In the genomic region with DNA sequence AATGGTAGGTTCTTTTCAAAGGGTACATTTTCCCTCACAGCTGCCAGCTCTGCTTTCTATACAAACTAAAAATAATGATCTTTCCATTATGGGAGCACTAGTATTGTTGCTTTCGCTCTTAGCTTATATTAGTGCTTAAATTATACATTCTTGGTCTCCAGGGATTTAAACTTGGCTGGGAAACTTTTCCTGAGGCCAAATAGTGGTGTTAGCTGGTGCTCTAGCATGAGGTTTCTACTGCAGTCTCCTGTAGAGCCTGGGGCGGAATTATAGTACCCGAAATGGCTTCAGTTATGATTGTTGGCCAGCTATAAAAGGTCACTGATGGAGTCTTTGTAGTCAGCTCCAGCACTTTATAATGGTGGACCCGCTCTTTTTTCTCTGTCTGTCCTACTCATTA, we compare ENCODE assay signal across 14 cellular contexts.
A peak's percentile ranks its signal among the peaks of the same experiment; 100 is the strongest.
DNase-seq lines count a peak whose midpoint lies in the region; ATAC-seq and TF ChIP-seq lines count a peak whose summit lies in the region.
"Had no signal": no experiment of that assay in that cellular context is flagged by ENCODE, and none has a peak within 500 bp of the region (broad histone marks: within the 10 kb centered on the region; RNA-seq: fewer than 3 reads in every experiment).

No MANE protein-coding gene starts in this region.

- H3K27me3 ChIP-seq in brain microvascular endothelial cell (replicated peaks) (no peaks in the 10 kb centered on the region), gastrocnemius medialis (no peaks in the 10 kb centered on the region), colonic mucosa (no peaks in the 10 kb centered on the region)

- H3K36me3 ChIP-seq in brain microvascular endothelial cell (replicated peaks): no peaks in the 10 kb centered on the region
- no peaks in the 10 kb centered on the region for H3K36me3 ChIP-seq in gastrocnemius medialis
- no peaks in the 10 kb centered on the region for H3K36me3 ChIP-seq in colonic mucosa

- peak overlapping the region; percentile 10 for H3K27ac ChIP-seq in brain microvascular endothelial cell
- no peak overlapping the region for H3K27ac ChIP-seq in gastrocnemius medialis
- no peak overlapping the region for H3K27ac ChIP-seq in colonic mucosa

- H3K4me3 ChIP-seq in brain microvascular endothelial cell (ENCODE audit: low read depth, low read length): no peak overlapping the region
- no peak overlapping the region for H3K4me3 ChIP-seq in gastrocnemius medialis
- H3K4me3 ChIP-seq in colonic mucosa: no peak overlapping the region

- no peak overlapping the region for H3K4me3 Mint-ChIP-seq in nephron
- H3K4me3 Mint-ChIP-seq: B cell; CD4-positive, CD25-positive, alpha-beta regulatory T cell; H9; T-cell had no signal

- H3K4me1 ChIP-seq in gastrocnemius medialis (no peaks in the 10 kb centered on the region), colonic mucosa (no peaks in the 10 kb centered on the region)

- DNase-seq in NCI-H2081 (lab: John Stamatoyannopoulos, UW): peak; percentile 19 to 77
- no peak for DNase-seq in brain microvascular endothelial cell
- no peak for DNase-seq in T1000 (lab: John Stamatoyannopoulos, UW)
- DNase-seq in gastrocnemius medialis: no peak
- no peak for DNase-seq in colonic mucosa
- DNase-seq: CD4-positive, CD25-positive, alpha-beta regulatory T cell; H9; NCI-H1694; NCI-H526 treated with DMSO at 0.1 percent for 48 hours; T-cell had no signal

- ATAC-seq in GM18868 (IDR thresholded peaks at IDR 0.05; ENCODE audit: unreplicated experiment): peak; percentile 12
- ATAC-seq in GM21737 (IDR thresholded peaks at IDR 0.05; ENCODE audit: unreplicated experiment): no peak
- no peak for ATAC-seq in gastrocnemius medialis
- ATAC-seq: T-cell had no signal

- H3K36me3 Mint-ChIP-seq in nephron (ENCODE audit: low read depth): no peaks in the 10 kb centered on the region
- H3K36me3 Mint-ChIP-seq: CD4-positive, CD25-positive, alpha-beta regulatory T cell; T-cell had no signal

- no peak overlapping the region for H3K9ac ChIP-seq in colonic mucosa (ENCODE audit: low read depth in 2 of 2, low read length in 2 of 2)

- no peaks in the 10 kb centered on the region for H3K9me3 ChIP-seq in gastrocnemius medialis
- H3K9me3 ChIP-seq in colonic mucosa: no peaks in the 10 kb centered on the region

- H3K27me3 Mint-ChIP-seq in nephron (ENCODE audit: low read depth): no peaks in the 10 kb centered on the region
- H3K27me3 Mint-ChIP-seq: B cell; CD4-positive, CD25-positive, alpha-beta regulatory T cell had no signal

- in situ Hi-C loops in brain microvascular endothelial cell (cut with HindIII; ENCODE audit: low pct_ligation_motif_present, low sequenced_read_pairs): no loop called here
- in situ Hi-C loops in gastrocnemius medialis (cut with MboI; ENCODE audit: low sequenced_read_pairs in 4 of 4): no loop called here

- TF ChIP-seq POLR2A in gastrocnemius medialis (IDR thresholded peaks at IDR 0.05): no peak

- intact Hi-C loops in gastrocnemius medialis (cut with DNase I; ENCODE audit: low total_unique reads): no loop called here
- intact Hi-C loops in colonic mucosa (cut with DNase I): no loop called here

- TF ChIP-seq CTCF in brain microvascular endothelial cell (IDR thresholded peaks at IDR 0.05; ENCODE audit: low read depth, low read length, missing control alignments) (no peak), nephron (IDR thresholded peaks at IDR 0.05; ENCODE audit: unreplicated experiment in 3 of 3) (no peak), gastrocnemius medialis (IDR thresholded peaks at IDR 0.05 in 4 of 5, conservative IDR thresholded peaks at IDR 0.05 in 1 of 5) (no peak), colonic mucosa (IDR thresholded peaks at IDR 0.05) (no peak)

- peaks cover 59% of the 10 kb centered on the region for H3K4me1 Mint-ChIP-seq in nephron
- H3K4me1 Mint-ChIP-seq: B cell; CD4-positive, CD25-positive, alpha-beta regulatory T cell; H9; T-cell had no signal

- peak overlapping the region; percentile 5 to 70 (median 35) for H3K27ac Mint-ChIP-seq in nephron
- H3K27ac Mint-ChIP-seq: B cell; CD4-positive, CD25-positive, alpha-beta regulatory T cell; H9; T-cell had no signal

- H3K9me3 Mint-ChIP-seq in nephron: peaks cover 15% of the 10 kb centered on the region
- H3K9me3 Mint-ChIP-seq: H9 had no signal

Comparison
In these comparisons a context has a peak if more than half of its experiments do, and no peak if none do; other contexts are left out.
1. DNase-seq: peak in NCI-H2081 (2 of 2); none in brain microvascular endothelial cell (single experiment), T1000 (single experiment), gastrocnemius medialis (0 of 2) and colonic mucosa (single experiment).